In the genomic region with DNA sequence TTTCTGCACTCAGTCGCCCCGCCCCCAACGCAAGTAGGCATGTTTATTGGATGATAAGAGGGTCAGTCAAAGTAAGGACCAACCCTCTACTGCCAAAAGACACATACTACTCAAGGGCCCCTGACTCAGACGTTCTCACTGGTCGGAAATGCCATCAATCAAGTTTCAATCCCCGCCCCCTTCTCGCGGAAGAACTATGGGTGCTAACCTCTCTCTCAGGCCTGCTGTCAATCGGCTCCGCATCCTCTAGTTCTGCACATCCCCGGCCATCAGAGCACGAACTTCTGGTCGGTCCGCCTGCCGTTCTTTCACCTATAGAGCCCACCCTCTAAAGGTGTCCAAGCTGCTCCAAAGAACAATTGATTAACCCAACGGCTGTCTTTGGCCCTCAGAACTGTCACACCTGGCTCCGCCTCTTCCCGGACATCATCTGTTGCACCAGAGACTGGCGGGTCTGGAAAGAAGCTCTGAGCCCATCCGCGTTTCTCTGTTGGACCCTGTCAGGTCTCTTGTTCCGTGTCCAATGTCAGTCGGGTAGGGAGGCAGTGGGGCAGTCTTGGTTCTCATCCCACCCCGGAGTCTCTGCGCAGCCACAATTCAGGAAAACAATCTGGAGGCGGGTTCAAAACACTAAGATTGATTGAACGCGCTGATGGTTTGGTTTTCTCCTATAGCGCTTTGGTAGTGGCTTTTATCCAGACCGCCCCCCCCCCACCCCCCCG, we compare ENCODE assay signal across 8 cellular contexts. TPM values are rescaled to one million over a fixed set of nuclear protein-coding genes. Genes with fewer than 3 reads are reported as not detected.
DNase-seq lines count a peak whose midpoint lies in the region; ATAC-seq and TF ChIP-seq lines count a peak whose summit lies in the region.

No MANE protein-coding gene starts in this region.

- no peaks in the 10 kb centered on the region for H3K36me3 ChIP-seq in BJ (ENCODE audit: control insufficient read depth, insufficient read depth, low read length)

- H3K27ac ChIP-seq in coronary artery = peak overlapping the region; percentile 57 to 84

- TF ChIP-seq CTCF in BJ (IDR thresholded peaks at IDR 0.05; ENCODE audit: insufficient read depth, low read depth, low read length) = no peak
- TF ChIP-seq CTCF in coronary artery (IDR thresholded peaks at IDR 0.05) = no peak

- POLR2A ChIA-PET in BJ (lab: Charles Lee) = interaction anchor here (0.6 to 1.2 kb wide), 2 partner anchors 16 to 291 kb away, joined by 4 read pairs; a partner anchor contains a TSS

- peak overlapping the region; percentile 62 for H3K4me3 ChIP-seq in BJ (ENCODE audit: low read depth, low read length)
- peak overlapping the region; percentile 73 for H3K4me3 ChIP-seq in coronary artery

- DNase-seq in BJ (ENCODE audit: low read depth) = peak; percentile 87
- peak; percentile 53 for DNase-seq in GM19240 (ENCODE audit: insufficient read length, low spot score)
- peak; percentile 95 to 98 for DNase-seq in NCI-H524 (lab: John Stamatoyannopoulos, UW)
- peak; percentile 91 for DNase-seq in activated CD4-positive, alpha-beta T cell treated with anti-CD3 and anti-CD28 coated beads for 48 hours
- peak; percentile 94 for DNase-seq in coronary artery (ENCODE audit: low spot score)
- DNase-seq in left kidney (ENCODE audit: low read depth, low spot score) = peak; percentile 97
- DNase-seq in stimulated activated CD4-positive, alpha-beta T cell treated with anti-CD3 and anti-CD28 coated beads, Interleukin-1b, Interleukin-23, amount 100 ng/mL, for 48 hours = peak; percentile 88

- peak; percentile 92 for ATAC-seq in HG03457 (IDR thresholded peaks at IDR 0.05; ENCODE audit: unreplicated experiment)

- H3K27me3 ChIP-seq in BJ (ENCODE audit: control insufficient read depth, insufficient read depth, low read length) = no peaks in the 10 kb centered on the region

- CTCF ChIA-PET in BJ (lab: Yijun Ruan, JAX) = no interaction called here

RNA-seq across cellular contexts. Expression of a gene that starts 15.2 kb away (rescaled TPM):
- polyA plus RNA-seq in BJ (2011; rRNA removed) = 46.8 and 57.1 TPM in 2 replicates
- polyA minus RNA-seq in BJ (2011; rRNA and poly(A)+ RNA removed) = 39.9 and 83.6 TPM in 2 replicates

RNA-seq across cellular contexts. Expression of a gene that starts 15.7 kb away (rescaled TPM):
- polyA plus RNA-seq in BJ (2011; rRNA removed) = 16.9 and 30.9 TPM in 2 replicates
- polyA minus RNA-seq in BJ (2011; rRNA and poly(A)+ RNA removed) = 25.9 and 28.1 TPM in 2 replicates

RNA-seq across cellular contexts. Expression of a gene that starts 51.1 kb away (rescaled TPM):
- 0.82 and 0.98 TPM in 2 replicates for polyA plus RNA-seq in BJ (2011; rRNA removed)
- 0.14 and 0.26 TPM in 2 replicates for polyA minus RNA-seq in BJ (2011; rRNA and poly(A)+ RNA removed)

Comparison
In these comparisons a context has a peak if more than half of its experiments do, and no peak if none do; other contexts are left out.
1. Peak in every context shown above with its lines: DNase-seq, ATAC-seq, H3K4me3 ChIP-seq and H3K27ac ChIP-seq.